Comparison of ENCODE assay signal across 14 cellular contexts in genomic region chr13:79810018-79810417, GRCh38.
DNase-seq lines count a peak whose midpoint lies in the region; ATAC-seq and TF ChIP-seq lines count a peak whose summit lies in the region.
"Had no signal": no experiment of that assay in that cellular context is flagged by ENCODE, and none has a peak within 500 bp of the region (broad histone marks: within the 10 kb centered on the region; RNA-seq: fewer than 3 reads in every experiment).

No MANE protein-coding gene starts in this region.

- CTCF ChIA-PET in Panc1 (lab: Charles Lee): no interaction called here

- H3K4me1 ChIP-seq in Panc1 (ENCODE audit: control insufficient read depth, insufficient read depth, low read length): peaks cover 7% of the 10 kb centered on the region; the same call in 1 of the 2 replicates
- H3K4me1 ChIP-seq in iPS-15b (ENCODE audit: control insufficient read depth, insufficient read depth, low read length): peaks cover 10% of the 10 kb centered on the region
- peaks cover 14 to 17% of the 10 kb centered on the region in 2 donors for H3K4me1 ChIP-seq in neuronal stem cell (ENCODE audit: control insufficient read depth in 2 of 2, insufficient read depth in 1 of 2, low read depth in 1 of 2, low read length in 2 of 2)
- no peaks in the 10 kb centered on the region for H3K4me1 ChIP-seq in ovary (ENCODE audit: insufficient read depth)

- H3K4me3 ChIP-seq in Panc1 (ENCODE audit: low read depth in 2 of 2, low read length in 2 of 2) (no peak overlapping the region), iPS-15b (ENCODE audit: low read depth, low read length) (no peak overlapping the region), neuronal stem cell (ENCODE audit: low read length in 2 of 2) (no peak overlapping the region), ovary (no peak overlapping the region)
- H3K4me3 ChIP-seq: HAP-1 had no signal

- H3K14ac ChIP-seq in neuronal stem cell (ENCODE audit: low read length): no peak overlapping the region

- no peak for ATAC-seq in Panc1

- no peak overlapping the region for H3K18ac ChIP-seq in neuronal stem cell (ENCODE audit: low read length)

- no peak overlapping the region for H3K23ac ChIP-seq in neuronal stem cell (ENCODE audit: low read depth, low read length, poor library complexity)

- H2BK5ac ChIP-seq in neuronal stem cell (ENCODE audit: low read length): no peak overlapping the region

- no peak overlapping the region for H2AK5ac ChIP-seq in neuronal stem cell (ENCODE audit: low read depth, low read length)

- H3K36me3 ChIP-seq in Panc1 (ENCODE audit: control insufficient read depth, insufficient read depth, low read length) (no peaks in the 10 kb centered on the region), iPS-15b (ENCODE audit: control insufficient read depth, insufficient read depth, low read length) (no peaks in the 10 kb centered on the region), neuronal stem cell (replicated peaks in 1 of 2; ENCODE audit: control insufficient read depth in 2 of 2, insufficient read depth in 2 of 2, low read length in 2 of 2) (no peaks in the 10 kb centered on the region), ovary (no peaks in the 10 kb centered on the region)
- H3K36me3 ChIP-seq: HAP-1 had no signal

- BruUV-seq in Panc1 (replicated peaks; lab: Mats Ljungman, UMichigan): no TSS peak

- peak overlapping the region; percentile 71 for H3K27ac ChIP-seq in Panc1 (ENCODE audit: low read length)
- H3K27ac ChIP-seq in neuronal stem cell (replicated peaks; ENCODE audit: low read length): no peak overlapping the region
- no peak overlapping the region for H3K27ac ChIP-seq in ovary

- H4K8ac ChIP-seq in neuronal stem cell (ENCODE audit: low read depth, low read length): no peak overlapping the region

- no peak overlapping the region for H4K91ac ChIP-seq in neuronal stem cell (ENCODE audit: low read depth, low read length, poor library complexity)

- H3K9me3 ChIP-seq in Panc1 (ENCODE audit: control insufficient read depth, insufficient read depth, low read depth, low read length): no peaks in the 10 kb centered on the region
- H3K9me3 ChIP-seq in iPS-15b (ENCODE audit: control insufficient read depth, insufficient read depth, low read length): no peaks in the 10 kb centered on the region
- peaks cover 0 to 2% of the 10 kb centered on the region in 2 donors for H3K9me3 ChIP-seq in neuronal stem cell (replicated peaks in 1 of 2; ENCODE audit: control insufficient read depth in 2 of 2, insufficient read depth in 1 of 2, low read depth in 1 of 2, low read length in 2 of 2)
- no peaks in the 10 kb centered on the region for H3K9me3 ChIP-seq in ovary
- H3K9me3 ChIP-seq: HAP-1, SK-N-SH had no signal

- intact Hi-C loops in Panc1 (cut with micrococcal nuclease; ENCODE audit: unreplicated experiment) (no loop called here), ovary (cut with DNase I) (no loop called here)

- TF ChIP-seq CTCF in Panc1 (IDR thresholded peaks at IDR 0.05) (no peak), ovary (IDR thresholded peaks at IDR 0.05) (no peak)

- no peak for TF ChIP-seq EP300 in ovary (IDR thresholded peaks at IDR 0.05)

- peak overlapping the region; percentile 15 for H2AFZ ChIP-seq in neuronal stem cell (ENCODE audit: low read length)

- no peak for TF ChIP-seq POLR2A in ovary (IDR thresholded peaks at IDR 0.05)

- no peaks in the 10 kb centered on the region for H3K27me3 ChIP-seq in Panc1 (ENCODE audit: control insufficient read depth, insufficient read depth, low read length)
- no peaks in the 10 kb centered on the region for H3K27me3 ChIP-seq in iPS-15b (ENCODE audit: control insufficient read depth, insufficient read depth, low read length)
- no peaks in the 10 kb centered on the region for H3K27me3 ChIP-seq in neuronal stem cell (ENCODE audit: control insufficient read depth in 3 of 3, insufficient read depth in 3 of 3, low read depth in 1 of 3, low read length in 3 of 3)
- H3K27me3 ChIP-seq in ovary: no peaks in the 10 kb centered on the region

- peak overlapping the region; percentile 16 for H3K9ac ChIP-seq in iPS-15b (ENCODE audit: low read depth, low read length)
- no peak overlapping the region for H3K9ac ChIP-seq in neuronal stem cell (ENCODE audit: low read depth, low read length, poor library complexity)
- H3K9ac ChIP-seq: SK-N-SH had no signal

- no CpG with 5 or more reads among the region's 5 CpGs for WGBS in neuronal stem cell (ENCODE audit: extremely low coverage in 2 of 2, insufficient read length in 2 of 2, insufficient replicate concordance in 1 of 2), 2 donors
- 76 to 80% (median 77%) methylated on average over 5 of the region's 5 CpGs for WGBS in ovary, 3 donors

- POLR2A ChIA-PET in Panc1 (lab: Charles Lee): interaction anchor here (0.6 to 0.7 kb wide), 2 partner anchors 72 to 151 kb away, joined by 3 to 4 read pairs; no protein-coding TSS in a partner anchor

- DNase-seq in ELF-1 (ENCODE audit: low read depth, low spot score) (peak; percentile 69), Panc1 (ENCODE audit: low read depth, low spot score) (no peak), neuronal stem cell (ENCODE audit: low spot score) (no peak), DMS114 treated with DMSO at 0.1 percent for 48 hours (lab: John Stamatoyannopoulos, UW; ENCODE audit: unreplicated experiment) (no peak), ovary (no peak)
- no peak for DNase-seq in activated CD4-positive, alpha-beta T cell treated with anti-CD3 and anti-CD28 coated beads, Interleukin-2, amount 50 U/mL, for 48 hours
- DNase-seq: CD8-positive, alpha-beta memory T cell; KBM-7; NCI-H2107; NCI-H526 treated with DMSO at 0.1 percent for 48 hours; NK-92 treated with Interleukin-12 subunit alpha and Interleukin-12 subunit beta, amount 100 ng/mL, for 24 hours; SK-N-SH had no signal

- H3K4ac ChIP-seq in neuronal stem cell (ENCODE audit: low read length): no peak overlapping the region

- H2BK15ac ChIP-seq in neuronal stem cell (ENCODE audit: low read length): no peak overlapping the region

- H3K79me1 ChIP-seq in neuronal stem cell (ENCODE audit: low read depth, low read length): no peaks in the 10 kb centered on the region

- H2BK12ac ChIP-seq in neuronal stem cell (ENCODE audit: low read length): no peak overlapping the region

- in situ Hi-C loops in Panc1 (cut with HindIII; ENCODE audit: low pct_unique_long_range_greater_than_20kb, low sequenced_read_pairs): no loop called here

- H2BK120ac ChIP-seq in neuronal stem cell (ENCODE audit: low read depth, low read length): no peak overlapping the region

- H3K4me2 ChIP-seq in neuronal stem cell (ENCODE audit: insufficient read depth, low read length, poor library complexity, severe bottlenecking): no peak overlapping the region
